In the genomic region with DNA sequence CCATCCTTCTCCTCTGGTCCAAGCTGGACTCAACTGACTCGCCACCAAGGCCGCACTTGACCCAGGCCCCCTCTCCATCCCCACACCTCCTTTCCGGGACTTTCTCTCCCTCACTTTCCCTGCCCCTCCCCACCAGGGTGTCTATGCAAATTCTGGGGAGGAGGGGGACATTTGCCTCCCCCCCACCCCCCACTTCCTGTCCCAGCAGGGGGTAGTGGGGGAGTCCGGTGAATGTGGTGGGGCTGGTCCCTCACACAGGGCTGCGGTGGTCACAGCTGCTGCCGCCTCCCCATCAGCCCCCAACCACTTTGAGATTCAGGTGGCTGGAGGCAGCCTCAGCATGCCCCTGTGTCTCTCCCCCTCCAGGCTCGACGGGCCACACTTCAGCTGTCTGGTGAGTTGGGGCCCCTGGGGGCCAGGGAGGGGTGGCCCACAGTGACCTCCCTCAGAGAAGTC, we compare ENCODE assay signal across 16 cellular contexts. TPM values are rescaled to one million over a fixed set of nuclear protein-coding genes. Genes with fewer than 3 reads are reported as not detected.
DNase-seq lines count a peak whose midpoint lies in the region; ATAC-seq and TF ChIP-seq lines count a peak whose summit lies in the region.
"Had no signal": no experiment of that assay in that cellular context is flagged by ENCODE, and none has a peak within 500 bp of the region (broad histone marks: within the 10 kb centered on the region; RNA-seq: fewer than 3 reads in every experiment).

No MANE protein-coding gene starts in this region.

- CTCF ChIA-PET in T-cell (lab: Charles Lee): no interaction called here

- peaks cover 5% of the 10 kb centered on the region for H3K36me3 Mint-ChIP-seq in T-cell

- peaks cover 10 to 15% (median 11%) of the 10 kb centered on the region in 3 donors for H3K4me1 Mint-ChIP-seq in T-cell

- H3K4me3 ChIP-seq in DND-41 (ENCODE audit: low read depth in 1 of 2, low read length in 2 of 2) (no peak overlapping the region), iPS-18c (ENCODE audit: insufficient read depth, low read depth, low read length) (peak overlapping the region; percentile 56; the same call in 1 of the 2 replicates), BE2C (ENCODE audit: low read depth, low read length) (no peak overlapping the region)

- peaks cover 9% of the 10 kb centered on the region for H3K4me1 ChIP-seq in DND-41 (ENCODE audit: insufficient read depth, low read length)
- H3K4me1 ChIP-seq in BE2C: no peaks in the 10 kb centered on the region; the same call in 1 of the 2 replicates

- H3K9me3 Mint-ChIP-seq in T-cell: no peaks in the 10 kb centered on the region

- TF ChIP-seq POLR2A in GM19193 (IDR thresholded peaks at IDR 0.05; ENCODE audit: extremely low read depth, insufficient read depth, insufficient read length): peak; percentile 49

- H3K36me3 ChIP-seq in DND-41 (ENCODE audit: insufficient read depth, low read length) (peaks cover 20% of the 10 kb centered on the region), BE2C (peaks cover 3% of the 10 kb centered on the region)
- H3K36me3 ChIP-seq: brain microvascular endothelial cell had no signal

- no peaks in the 10 kb centered on the region for H3K9me3 ChIP-seq in DND-41 (ENCODE audit: insufficient read depth, low read length, severe bottlenecking)
- H3K9me3 ChIP-seq in iPS-18c (ENCODE audit: control insufficient read depth, insufficient read depth, low read length): peaks cover 5% of the 10 kb centered on the region
- no peaks in the 10 kb centered on the region for H3K9me3 ChIP-seq in BE2C

- no peak for TF ChIP-seq CTCF in DND-41 (IDR thresholded peaks at IDR 0.05; ENCODE audit: borderline replicate concordance, extremely low read depth, low read length, poor library complexity, severe bottlenecking)
- TF ChIP-seq CTCF in BE2C (IDR thresholded peaks at IDR 0.05; ENCODE audit: low read depth, low read length): no peak

- no peak overlapping the region for H3K9ac ChIP-seq in DND-41 (ENCODE audit: low read depth, low read length)

- H3K4me2 ChIP-seq in DND-41 (ENCODE audit: insufficient read depth, low read length): no peak overlapping the region

- peaks cover 23 to 27% of the 10 kb centered on the region in 2 donors for H3K27me3 Mint-ChIP-seq in T-cell

- peaks cover 10% of the 10 kb centered on the region; the same call in 1 of the 2 replicates for H4K20me1 ChIP-seq in DND-41 (ENCODE audit: insufficient read depth, low read length)

- H3K27me3 ChIP-seq in DND-41 (ENCODE audit: insufficient read depth, low read length, poor library complexity) (no peaks in the 10 kb centered on the region), BE2C (no peaks in the 10 kb centered on the region)

- no peak overlapping the region for H2AFZ ChIP-seq in DND-41 (ENCODE audit: low read depth, low read length)

- ATAC-seq in DND-41 (ENCODE audit: insufficient read depth, low read depth) (0 out of 3 replicates have a peak, but pooled peaks have one; percentile 25), T-cell (replicated peaks in 1 of 4) (no peak), GM18868 (IDR thresholded peaks at IDR 0.05; ENCODE audit: unreplicated experiment) (no peak), GM18519 (IDR thresholded peaks at IDR 0.05; ENCODE audit: low FRiP score, unreplicated experiment) (no peak)

- no peaks in the 10 kb centered on the region for H3K79me2 ChIP-seq in DND-41 (ENCODE audit: insufficient read depth, low read length)

- H3K27ac ChIP-seq in DND-41 (ENCODE audit: low read length): no peak overlapping the region
- H3K27ac ChIP-seq: brain microvascular endothelial cell had no signal

- POLR2A ChIA-PET in T-cell (lab: Charles Lee): no interaction called here

- DNase-seq in DND-41: peak; percentile 50
- no peak for DNase-seq in T-cell
- no peak for DNase-seq in BE2C
- no peak for DNase-seq in DMS79 (lab: John Stamatoyannopoulos, UW)
- DNase-seq: brain microvascular endothelial cell; effector memory CD4-positive, alpha-beta T cell; IMR-90; kidney glomerular epithelial cell; NCI-H1436 treated with DMSO at 0.1 percent for 48 hours; stimulated activated CD4-positive, alpha-beta T cell treated with anti-CD3 and anti-CD28 coated beads, Interleukin-1b, Interleukin-23, amount 100 ng/mL, for 48 hours; stimulated activated CD8-positive, alpha-beta memory T cell treated with anti-CD3 and anti-CD28 coated beads, Interleukin-4, amount 100 ng/mL, for 48 hours had no signal

- peak overlapping the region in 2 of 3 donors; percentile 6 to 67 for H3K4me3 Mint-ChIP-seq in T-cell

- peak overlapping the region in 1 of 2 donors; percentile 59 for H3K27ac Mint-ChIP-seq in T-cell

RNA-seq across cellular contexts. Expression of a gene that starts 0.9 kb away (rescaled TPM):
- total RNA-seq in T-cell: 1 to 10 TPM in 4 of 5 donors, under 1 TPM in 1; 0.72 to 9.7 (median 4.1) TPM
- polyA plus RNA-seq in BE2C (2012; ENCODE audit: insufficient read depth, insufficient read length, low read depth): not detected
- total RNA-seq: IMR-90 had no signal
- polyA plus RNA-seq: AG04450, IMR-90 had no signal

RNA-seq across cellular contexts. Expression of a gene that starts 13.1 kb away (rescaled TPM):
- under 1 TPM in 2 of 5 donors, not detected in 3; 0.28 to 0.38 TPM for total RNA-seq in T-cell
- polyA plus RNA-seq in BE2C (2012; ENCODE audit: insufficient read depth, insufficient read length, low read depth): not detected
- total RNA-seq: IMR-90 had no signal
- polyA plus RNA-seq: AG04450, IMR-90 had no signal

RNA-seq across cellular contexts. Expression of a gene that starts 35.5 kb away (rescaled TPM):
- total RNA-seq in T-cell: 10 to 100 TPM; 32.9 to 67.1 (median 54.0) TPM
- polyA plus RNA-seq in BE2C (2012; ENCODE audit: insufficient read depth, insufficient read length, low read depth): 20.8 TPM

RNA-seq across cellular contexts. Expression of a gene that starts 43.4 kb away (rescaled TPM):
- total RNA-seq in T-cell: 100 to 1,000 TPM; 109 to 236 (median 117) TPM
- 65.7 TPM for polyA plus RNA-seq in BE2C (2012; ENCODE audit: insufficient read depth, insufficient read length, low read depth)

RNA-seq across cellular contexts. Expression of a gene that starts 54.2 kb away (rescaled TPM):
- total RNA-seq in T-cell: 1 to 10 TPM; 2.6 to 7.1 (median 3.0) TPM
- 1.6 TPM for polyA plus RNA-seq in BE2C (2012; ENCODE audit: insufficient read depth, insufficient read length, low read depth)
- total RNA-seq: IMR-90 had no signal
